Comparison of ENCODE assay signal across 8 cellular contexts in the genomic region with DNA sequence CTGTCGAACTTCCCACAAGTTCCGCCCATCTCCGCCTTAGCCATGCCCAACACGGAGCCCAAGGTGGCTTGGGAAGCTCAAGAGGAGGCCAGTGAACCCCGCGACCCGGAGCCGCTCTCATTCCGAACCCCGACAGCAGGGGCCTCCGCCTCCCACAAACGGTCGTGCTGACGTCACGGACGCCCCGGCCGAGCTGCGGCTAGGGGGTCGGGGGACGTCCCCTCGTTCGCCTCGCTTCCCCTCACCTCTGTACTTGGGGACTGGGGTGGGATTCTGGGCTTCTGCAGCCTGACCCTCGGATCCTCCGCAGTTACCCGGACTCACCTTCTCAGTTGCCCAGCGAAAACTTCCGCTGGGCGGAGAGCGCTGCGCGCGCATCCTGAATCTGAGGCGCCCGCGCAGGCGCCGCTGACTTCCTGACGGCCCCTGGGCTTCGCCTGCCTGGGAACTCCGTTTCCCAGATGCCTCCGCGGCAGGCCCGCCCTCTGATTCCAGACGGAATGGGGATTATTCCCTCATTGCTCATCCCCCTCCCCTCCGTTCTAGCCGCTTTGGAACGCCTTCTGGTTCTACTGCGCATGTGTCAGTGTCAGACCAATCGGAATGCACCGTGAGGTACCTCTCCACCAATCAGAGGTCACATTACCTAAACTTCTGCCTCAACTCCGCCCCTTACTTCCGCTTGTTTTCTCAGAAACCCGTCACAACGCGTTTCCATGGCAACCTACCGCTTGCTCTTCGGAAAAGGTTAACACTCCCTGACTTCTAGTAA. TPM values are rescaled to one million over a fixed set of nuclear protein-coding genes. Genes with fewer than 3 reads are reported as not detected.
DNase-seq lines count a peak whose midpoint lies in the region; ATAC-seq and TF ChIP-seq lines count a peak whose summit lies in the region.

A gene with protein sequence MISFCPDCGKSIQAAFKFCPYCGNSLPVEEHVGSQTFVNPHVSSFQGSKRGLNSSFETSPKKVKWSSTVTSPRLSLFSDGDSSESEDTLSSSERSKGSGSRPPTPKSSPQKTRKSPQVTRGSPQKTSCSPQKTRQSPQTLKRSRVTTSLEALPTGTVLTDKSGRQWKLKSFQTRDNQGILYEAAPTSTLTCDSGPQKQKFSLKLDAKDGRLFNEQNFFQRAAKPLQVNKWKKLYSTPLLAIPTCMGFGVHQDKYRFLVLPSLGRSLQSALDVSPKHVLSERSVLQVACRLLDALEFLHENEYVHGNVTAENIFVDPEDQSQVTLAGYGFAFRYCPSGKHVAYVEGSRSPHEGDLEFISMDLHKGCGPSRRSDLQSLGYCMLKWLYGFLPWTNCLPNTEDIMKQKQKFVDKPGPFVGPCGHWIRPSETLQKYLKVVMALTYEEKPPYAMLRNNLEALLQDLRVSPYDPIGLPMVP (minus strand): TSS at position 351 of the 772 bp plus-strand sequence. CDS start 9,210 bp downstream, outside the sequence.

- H3K36me3 Mint-ChIP-seq in type B pancreatic cell: peaks cover 16% of the 10 kb centered on the region

- peaks cover 0 to 38% (median 24%) of the 10 kb centered on the region in 12 donors for H3K4me1 ChIP-seq in heart left ventricle

- ATAC-seq in HG02870 (IDR thresholded peaks at IDR 0.05; ENCODE audit: unreplicated experiment) (peak; percentile 87), heart left ventricle (peak; percentile 96 to 99 (median 98))

- DNase-seq in GM13976 (ENCODE audit: low spot score): peak; percentile 97
- DNase-seq in NCI-H146 treated with DMSO at 0.1 percent for 48 hours (lab: John Stamatoyannopoulos, UW; ENCODE audit: unreplicated experiment): peak; percentile 100
- peak; percentile 100 for DNase-seq in amniotic epithelial cell (ENCODE audit: low read depth)
- peak; percentile 99 to 100 (median 99) for DNase-seq in heart left ventricle
- DNase-seq in pons (ENCODE audit: low spot score): peak; percentile 100
- peak; percentile 99 for DNase-seq in type B pancreatic cell (ENCODE audit: extremely low spot score, unreplicated experiment)

- TF ChIP-seq CTCF in GM13976 (IDR thresholded peaks at IDR 0.05; ENCODE audit: borderline replicate concordance, control extremely low read depth, extremely low read depth, insufficient read depth, missing control alignments) (no peak), heart left ventricle (IDR thresholded peaks at IDR 0.05) (peak in 2 of 12 donors; percentile 6 to 18), type B pancreatic cell (conservative IDR thresholded peaks at IDR 0.05) (no peak)

- H3K36me3 ChIP-seq in heart left ventricle: peaks cover 0 to 23% (median 9%) of the 10 kb centered on the region in 9 donors

- 0 to 1% (median 0%) methylated on average over 34 to 59 of the region's 59 CpGs for WGBS in heart left ventricle, 4 donors

- peak within 1 kb of the TSS; percentile 98 for H3K4me3 Mint-ChIP-seq in type B pancreatic cell

- H3K27ac Mint-ChIP-seq in type B pancreatic cell: peak within 1 kb of the TSS; percentile 97

- peaks cover 3% of the 10 kb centered on the region for H3K9me3 Mint-ChIP-seq in type B pancreatic cell

- peak within 1 kb of the TSS; percentile 73 to 100 (median 94) for H3K4me3 ChIP-seq in heart left ventricle

- in situ Hi-C loops in GM13976 (cut with MboI; ENCODE audit: low sequenced_read_pairs, unreplicated experiment): no loop called here

- intact Hi-C loops in T-helper 1 cell treated with Interleukin-12 subunit alpha and Interleukin-12 subunit beta and Interleukin-4 antibody, amounts not matched to agents 30 ng/mL and 1 ng/mL, for 36 hours (cut with micrococcal nuclease): loop anchor here (1.0 to 2.0 kb wide), 13 partner anchors 20 to 700 kb away; partner anchors contain the start of genes AKT1S1, ATF5, FUZ and KCNC3
- intact Hi-C loops in heart left ventricle (cut with DNase I): loop anchor here in 1 of 10 donors (10.0 kb wide), 1 partner anchor 490 kb away; the partner anchor contains the start of genes ASPDH and JOSD2

- peak in 1 of 2 donors; percentile 73 for TF ChIP-seq POLR2A in heart left ventricle (IDR thresholded peaks at IDR 0.05)

- H3K9me3 ChIP-seq in heart left ventricle: no peaks in the 10 kb centered on the region

- H3K4me1 Mint-ChIP-seq in type B pancreatic cell (ENCODE audit: unreplicated experiment): peaks cover 18% of the 10 kb centered on the region

- no peaks in the 10 kb centered on the region for H3K27me3 ChIP-seq in heart left ventricle

- no peaks in the 10 kb centered on the region for H3K27me3 Mint-ChIP-seq in type B pancreatic cell

- H3K27ac ChIP-seq in heart left ventricle: peak within 1 kb of the TSS; percentile 69 to 97 (median 93)

RNA-seq across cellular contexts. Expression of the gene that starts here (rescaled TPM):
- total RNA-seq in T-helper 1 cell treated with Interleukin-12 subunit alpha and Interleukin-12 subunit beta and Interleukin-4 antibody, amounts not matched to agents 30 ng/mL and 1 ng/mL, for 36 hours: 73.2 and 80.2 TPM in 2 replicates
- total RNA-seq in heart left ventricle (10 to 100 TPM; 17.8 to 33.7 (median 23.1) TPM), type B pancreatic cell (ENCODE audit: low replicate concordance) (44.6 and 51.9 TPM in 2 replicates)
- 10 to 100 TPM in 1 of 2 donors, 1 to 10 TPM in 1; 9.9 to 32.4 TPM for polyA plus RNA-seq in heart left ventricle

Comparison
In these comparisons a context has a peak if more than half of its experiments do, and no peak if none do; other contexts are left out.
1. Peak in every context shown above with its lines: DNase-seq, ATAC-seq, H3K4me3 ChIP-seq and H3K27ac ChIP-seq.